ENCODE assay signal across 23 cellular contexts in the genomic region with DNA sequence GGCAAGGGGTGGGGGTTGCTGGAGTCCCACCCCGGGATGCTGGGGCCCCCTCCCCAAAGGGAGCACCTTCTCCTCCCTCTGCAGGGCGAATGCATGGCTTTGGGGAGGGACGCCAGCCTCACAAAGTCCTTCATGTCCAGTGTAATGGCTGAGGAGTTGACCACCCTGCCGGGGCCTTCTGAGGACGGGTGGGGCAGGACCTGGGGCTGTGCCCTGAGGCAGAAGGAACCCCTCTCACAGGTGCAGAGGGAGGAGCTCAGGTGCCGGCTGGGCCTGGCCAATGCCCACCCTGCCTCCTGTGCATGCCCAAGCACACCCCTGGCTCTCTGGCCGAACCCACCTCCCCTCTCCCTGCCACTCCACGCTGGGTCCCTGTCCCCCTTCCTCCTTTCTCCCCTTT.
"Had no signal": no experiment of that assay in that cellular context is flagged by ENCODE, and none has a peak within 500 bp of the region (broad histone marks: within the 10 kb centered on the region; RNA-seq: fewer than 3 reads in every experiment).

No MANE protein-coding gene starts in this region.

- H3K9me3 ChIP-seq: MG63, SJSA1 had no signal

- H3K27ac ChIP-seq: PC-9, SJSA1, SK-N-MC had no signal

- DNase-seq: Karpas-422; KG1; MG63; NCI-H1092; NCI-H1105 treated with DMSO at 0.1 percent for 48 hours; NCI-H1417 treated with DMSO at 0.1 percent for 48 hours; NCI-H146; NCI-H1694 treated with DMSO at 0.1 percent for 48 hours; NCI-H1930; NCI-H2081; NCI-H2107; NCI-H2227 treated with DMSO at 0.1 percent for 48 hours; NCI-H524; NCI-H526 treated with DMSO at 0.1 percent for 48 hours; NCI-H748 treated with DMSO at 0.1 percent for 48 hours; NK-92 treated with Interleukin-12 subunit alpha and Interleukin-12 subunit beta, amount 100 ng/mL, for 24 hours; OCI-M1; PC-9; Peyer's patch; Right ventricle myocardium superior; SIG-M5 had no signal

- H2AFZ ChIP-seq: PC-9 had no signal

- H3K4me3 ChIP-seq: MG63, PC-9, Peyer's patch, SJSA1, SK-N-MC had no signal

- H3K36me3 ChIP-seq: MG63, Peyer's patch, SJSA1 had no signal

- H3K4me2 ChIP-seq: PC-9 had no signal

- H3K27me3 ChIP-seq: MG63, Peyer's patch, SJSA1 had no signal
